8 cellular contexts compared by ENCODE assay signal in the genomic region with DNA sequence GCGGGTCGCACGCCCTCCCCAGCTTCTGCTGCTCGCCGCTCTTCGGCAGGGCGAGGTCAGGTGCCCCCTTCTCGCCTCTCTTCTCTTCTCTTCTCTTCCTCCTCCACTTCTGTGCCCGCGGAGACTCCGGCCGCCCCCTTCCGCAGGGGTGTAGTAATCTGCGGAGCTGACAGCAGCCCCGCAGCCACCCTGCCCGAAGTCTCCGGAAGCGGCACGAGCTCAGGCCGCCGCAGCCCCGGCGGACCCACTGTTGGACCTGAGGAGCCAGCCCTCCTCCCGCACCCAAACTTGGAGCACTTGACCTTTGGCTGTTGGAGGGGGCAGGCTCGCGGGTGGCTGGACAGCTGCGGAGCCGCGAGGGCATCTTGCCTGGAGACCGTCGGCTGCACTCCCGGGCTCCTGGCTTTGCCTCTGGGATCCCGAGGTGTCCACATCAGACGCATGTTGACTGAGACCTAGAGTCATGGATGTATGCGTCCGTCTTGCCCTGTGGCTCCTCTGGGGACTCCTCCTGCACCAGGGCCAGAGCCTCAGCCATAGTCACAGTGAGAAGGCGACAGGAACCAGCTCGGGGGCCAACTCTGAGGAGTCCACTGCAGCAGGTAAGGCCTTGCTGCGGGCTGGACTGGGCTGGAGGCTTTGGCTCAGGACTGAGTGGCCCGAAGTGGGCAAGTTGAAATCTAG. TPM values are rescaled to one million over a fixed set of nuclear protein-coding genes. Genes with fewer than 3 reads are reported as not detected.
DNase-seq lines count a peak whose midpoint lies in the region; ATAC-seq, FAIRE-seq and TF ChIP-seq lines count a peak whose summit lies in the region.

No MANE protein-coding gene starts in this region.

- DNase-seq in AML-193 (lab: John Stamatoyannopoulos, UW): peak; percentile 43 to 51
- no peak for DNase-seq in SK-N-SH
- DNase-seq in cardiac fibroblast (ENCODE audit: low read depth in 2 of 2): peak in 1 of 2 donors; percentile 28
- DNase-seq in keratinocyte (ENCODE audit: low read depth, low spot score): no peak
- peak; percentile 58 to 61 for DNase-seq in stimulated activated CD4-positive, alpha-beta T cell treated with anti-CD3 and anti-CD28 coated beads, Interleukin-2, amount 100 ng/mL, for 24 hours
- no peak for DNase-seq in DMS79 treated with DMSO at 0.1 percent for 48 hours (lab: John Stamatoyannopoulos, UW)

- CTCF ChIA-PET in SK-N-SH (lab: Yijun Ruan, JAX): interaction anchor here (0.5 to 18.6 kb wide), 33 partner anchors 9 to 1929 kb away, joined by 3 to 636 read pairs (median 9); partner anchors contain the start of genes PGAP2 and RHOG

- WGBS in SK-N-SH (ENCODE audit: low lambda C conversion rate): 10% methylated on average over 31 of the region's 40 CpGs

- dilution Hi-C loops in keratinocyte (cut with MboI; ENCODE audit: extremely low pct_ligation_motif_present, low sequenced_read_pairs): loop anchor here (25.0 kb wide), 1 partner anchor 206 kb away; no protein-coding TSS in a partner anchor

- no peaks in the 10 kb centered on the region for H3F3A ChIP-seq in SK-N-SH (replicated peaks; ENCODE audit: insufficient read depth)

- peaks cover 27 to 28% of the 10 kb centered on the region in 2 experiments; a peak in 3 of 4 replicates for H3K4me1 ChIP-seq in SK-N-SH (ENCODE audit: control insufficient read depth in 1 of 2, insufficient read depth in 2 of 2, low read depth in 1 of 2, low read length in 1 of 2)
- H3K4me1 ChIP-seq in keratinocyte (ENCODE audit: control insufficient read depth, extremely low read depth, insufficient read depth, low read length): peaks cover 37% of the 10 kb centered on the region

- H3K9me3 ChIP-seq in SK-N-SH: no peaks in the 10 kb centered on the region
- H3K9me3 ChIP-seq in keratinocyte (ENCODE audit: control insufficient read depth, low read depth, low read length): no peaks in the 10 kb centered on the region

- TF ChIP-seq RAD21 in SK-N-SH (IDR thresholded peaks at IDR 0.05; ENCODE audit: low read length): no peak

- no peaks in the 10 kb centered on the region for H3K9me2 ChIP-seq in SK-N-SH

- H2AFZ ChIP-seq in SK-N-SH (ENCODE audit: low read depth) (peak overlapping the region; percentile 94; the same call in 1 of the 2 replicates), keratinocyte (ENCODE audit: control insufficient read depth, low read length) (peak overlapping the region; percentile 82)

- H3K4me3 ChIP-seq in SK-N-SH (ENCODE audit: low read depth in 2 of 2, low read length in 1 of 2): peak overlapping the region; percentile 87 to 89
- H3K4me3 ChIP-seq in cardiac fibroblast (replicated peaks in 1 of 2; ENCODE audit: low read depth in 2 of 2, low read length in 2 of 2): peak overlapping the region; percentile 70 to 80
- peak overlapping the region; percentile 69 to 83 (median 73) for H3K4me3 ChIP-seq in keratinocyte (ENCODE audit: control insufficient read depth in 2 of 3, extremely low read depth in 1 of 3, insufficient read depth in 2 of 3, low read depth in 1 of 3, low read length in 3 of 3)

- H3K4me2 ChIP-seq in SK-N-SH (peak overlapping the region; percentile 88), keratinocyte (ENCODE audit: control insufficient read depth, extremely low read depth, insufficient read depth, low read depth, low read length) (peak overlapping the region; percentile 98)

- TF ChIP-seq CTCF in SK-N-SH (IDR thresholded peaks at IDR 0.05) (no peak), cardiac fibroblast (IDR thresholded peaks at IDR 0.05; ENCODE audit: low read depth, low read length) (no peak), keratinocyte (optimal IDR thresholded peaks at IDR 0.05 in 1 of 3, IDR thresholded peaks at IDR 0.05 in 1 of 3, conservative IDR thresholded peaks at IDR 0.05 in 1 of 3; ENCODE audit: extremely low read depth in 1 of 3, insufficient read depth in 2 of 3, low read length in 3 of 3) (no peak)

- H3K27me3 ChIP-seq in SK-N-SH (ENCODE audit: insufficient read depth) (no peaks in the 10 kb centered on the region), keratinocyte (ENCODE audit: control insufficient read depth, extremely low read depth, insufficient read depth, low read length) (no peaks in the 10 kb centered on the region)

- H3K9me1 ChIP-seq in keratinocyte (ENCODE audit: control insufficient read depth, extremely low read depth, insufficient read depth, low read length): no peaks in the 10 kb centered on the region

- H3K9ac ChIP-seq in SK-N-SH (peak overlapping the region; percentile 86), keratinocyte (ENCODE audit: control insufficient read depth, extremely low read depth, insufficient read depth, low read length) (peak overlapping the region; percentile 79)

- FAIRE-seq in keratinocyte (lab: Jason Lieb, UNC): no peak

- H3K27ac ChIP-seq in SK-N-SH (ENCODE audit: low read depth in 2 of 2, low read length in 1 of 2) (peak overlapping the region; percentile 60 to 70), keratinocyte (ENCODE audit: control insufficient read depth, insufficient read depth, low read length) (peak overlapping the region; percentile 27)

- peak; percentile 13 for ATAC-seq in GM19025 (IDR thresholded peaks at IDR 0.05; ENCODE audit: low read depth, unreplicated experiment)
- ATAC-seq in HG03280 (IDR thresholded peaks at IDR 0.05; ENCODE audit: unreplicated experiment): peak; percentile 14

- no peak for TF ChIP-seq EP300 in SK-N-SH (IDR thresholded peaks at IDR 0.05; ENCODE audit: borderline replicate concordance in 1 of 2, low read depth in 1 of 2, low read length in 1 of 2)

- POLR2A ChIA-PET in SK-N-SH (lab: Yijun Ruan, JAX): interaction anchor here (1.0 to 2.7 kb wide), 4 partner anchors 12 to 240 kb away, joined by 3 to 12 read pairs (median 7); partner anchors contain the start of gene RHOG

- H3K79me2 ChIP-seq in SK-N-SH (ENCODE audit: insufficient read depth): peaks cover 47% of the 10 kb centered on the region
- peaks cover 51% of the 10 kb centered on the region for H3K79me2 ChIP-seq in keratinocyte (ENCODE audit: control insufficient read depth, insufficient read depth, low read length)

- H3K36me3 ChIP-seq in SK-N-SH (replicated peaks in 1 of 2; ENCODE audit: control insufficient read depth in 1 of 2, insufficient read depth in 2 of 2, low read length in 1 of 2) (no peaks in the 10 kb centered on the region), keratinocyte (ENCODE audit: control insufficient read depth in 2 of 2, extremely low read depth in 1 of 2, insufficient read depth in 2 of 2, low read length in 2 of 2) (no peaks in the 10 kb centered on the region)

- H4K20me1 ChIP-seq in SK-N-SH (ENCODE audit: insufficient read depth) (no peaks in the 10 kb centered on the region; the same call in 1 of the 2 replicates), keratinocyte (ENCODE audit: control insufficient read depth, extremely low read depth, insufficient read depth, low read length) (no peaks in the 10 kb centered on the region)

TF ChIP-seq in SK-N-SH, 30 proteins besides CTCF, POLR2A, EP300 and RAD21 (continues in another document):
- no peak for TF ChIP-seq EZH2phosphoT487 (IDR thresholded peaks at IDR 0.05; ENCODE audit: borderline replicate concordance, low read depth)

RNA-seq across cellular contexts. Expression of gene STIM1, which starts 0.5 kb away (rescaled TPM):
- polyA plus RNA-seq in SK-N-SH (2012; rRNA removed) (21.8 and 29.5 TPM in 2 replicates), keratinocyte (23.7 to 39.4 TPM (median 25.1 TPM) in 3 replicates)
- 21.3 and 29.7 TPM in 2 replicates for polyA plus RNA-seq in SK-N-SH (2012; cell fraction: cytosol; rRNA removed)
- 32.6 and 41.8 TPM in 2 replicates for polyA plus RNA-seq in SK-N-SH (2012; cell fraction: nucleus; rRNA removed)
- polyA plus RNA-seq in keratinocyte (2011; ENCODE audit: low read depth): 50.8 TPM
- polyA plus RNA-seq in keratinocyte (2011; cell fraction: cytosol; rRNA removed): 24.4 and 25.1 TPM in 2 replicates
- 77.4 and 77.5 TPM in 2 replicates for polyA plus RNA-seq in keratinocyte (2011; cell fraction: nucleus; rRNA removed)
- polyA plus RNA-seq in keratinocyte (2012; ENCODE audit: low replicate concordance): 36.8 and 44.7 TPM in 2 replicates
- 99.8 to 170 TPM (median 101 TPM) in 3 replicates for polyA minus RNA-seq in keratinocyte
- polyA minus RNA-seq in keratinocyte (2011; cell fraction: cytosol; rRNA and poly(A)+ RNA removed): 58.5 TPM
- 91.7 and 126 TPM in 2 replicates for polyA minus RNA-seq in keratinocyte (2011; cell fraction: nucleus; rRNA and poly(A)+ RNA removed)

RNA-seq across cellular contexts. Expression of gene RHOG, which starts 15.2 kb away (rescaled TPM):
- polyA plus RNA-seq in SK-N-SH (2012; rRNA removed) (61.0 and 73.7 TPM in 2 replicates), keratinocyte (39.8 to 84.6 TPM (median 67.1 TPM) in 3 replicates)
- 38.0 and 64.2 TPM in 2 replicates for polyA plus RNA-seq in SK-N-SH (2012; cell fraction: cytosol; rRNA removed)
- 27.9 and 34.4 TPM in 2 replicates for polyA plus RNA-seq in SK-N-SH (2012; cell fraction: nucleus; rRNA removed)
- 17.7 TPM for polyA plus RNA-seq in keratinocyte (2011; ENCODE audit: low read depth)
- 67.3 and 106 TPM in 2 replicates for polyA plus RNA-seq in keratinocyte (2011; cell fraction: cytosol; rRNA removed)
- 32.3 and 51.6 TPM in 2 replicates for polyA plus RNA-seq in keratinocyte (2011; cell fraction: nucleus; rRNA removed)
- 69.4 and 84.6 TPM in 2 replicates for polyA plus RNA-seq in keratinocyte (2012; ENCODE audit: low replicate concordance)
- 82.3 to 191 TPM (median 136 TPM) in 3 replicates for polyA minus RNA-seq in keratinocyte
- 134 TPM for polyA minus RNA-seq in keratinocyte (2011; cell fraction: cytosol; rRNA and poly(A)+ RNA removed)
- 31.6 and 33.4 TPM in 2 replicates for polyA minus RNA-seq in keratinocyte (2011; cell fraction: nucleus; rRNA and poly(A)+ RNA removed)

RNA-seq across cellular contexts. Expression of gene PGAP2, which starts 47.6 kb away (rescaled TPM):
- polyA plus RNA-seq in SK-N-SH (2012; rRNA removed): 41.3 and 44.1 TPM in 2 replicates
- polyA plus RNA-seq in SK-N-SH (2012; cell fraction: cytosol; rRNA removed): 23.0 and 29.7 TPM in 2 replicates
- 112 and 127 TPM in 2 replicates for polyA plus RNA-seq in SK-N-SH (2012; cell fraction: nucleus; rRNA removed)
- polyA plus RNA-seq in keratinocyte: 37.3 to 59.8 TPM (median 46.2 TPM) in 3 replicates
- 12.1 TPM for polyA plus RNA-seq in keratinocyte (2011; ENCODE audit: low read depth)
- 41.8 and 49.9 TPM in 2 replicates for polyA plus RNA-seq in keratinocyte (2011; cell fraction: cytosol; rRNA removed)
- polyA plus RNA-seq in keratinocyte (2011; cell fraction: nucleus; rRNA removed): 85.2 and 108 TPM in 2 replicates
- 30.4 and 55.5 TPM in 2 replicates for polyA plus RNA-seq in keratinocyte (2012; ENCODE audit: low replicate concordance)
- 58.5 to 85.3 TPM (median 81.3 TPM) in 3 replicates for polyA minus RNA-seq in keratinocyte
- polyA minus RNA-seq in keratinocyte (2011; cell fraction: cytosol; rRNA and poly(A)+ RNA removed): 39.9 TPM
- 23.6 and 23.7 TPM in 2 replicates for polyA minus RNA-seq in keratinocyte (2011; cell fraction: nucleus; rRNA and poly(A)+ RNA removed)

RNA-seq across cellular contexts. Expression of gene NUP98, which starts 58.6 kb away (rescaled TPM):
- polyA plus RNA-seq in SK-N-SH (2012; rRNA removed): 56.4 and 75.6 TPM in 2 replicates
- polyA plus RNA-seq in SK-N-SH (2012; cell fraction: cytosol; rRNA removed): 37.1 and 49.1 TPM in 2 replicates
- polyA plus RNA-seq in SK-N-SH (2012; cell fraction: nucleus; rRNA removed): 137 and 139 TPM in 2 replicates
- 66.9 to 93.1 TPM (median 78.9 TPM) in 3 replicates for polyA plus RNA-seq in keratinocyte
- 30.9 TPM for polyA plus RNA-seq in keratinocyte (2011; ENCODE audit: low read depth)
- polyA plus RNA-seq in keratinocyte (2011; cell fraction: cytosol; rRNA removed): 70.5 and 86.2 TPM in 2 replicates
- 182 and 231 TPM in 2 replicates for polyA plus RNA-seq in keratinocyte (2011; cell fraction: nucleus; rRNA removed)
- polyA plus RNA-seq in keratinocyte (2012; ENCODE audit: low replicate concordance): 40.3 and 50.0 TPM in 2 replicates
- polyA minus RNA-seq in keratinocyte: 287 to 351 TPM (median 326 TPM) in 3 replicates
- polyA minus RNA-seq in keratinocyte (2011; cell fraction: cytosol; rRNA and poly(A)+ RNA removed): 112 TPM
- 177 and 215 TPM in 2 replicates for polyA minus RNA-seq in keratinocyte (2011; cell fraction: nucleus; rRNA and poly(A)+ RNA removed)

Comparison
In these comparisons a context has a peak if more than half of its experiments do, and no peak if none do; other contexts are left out.
1. DNase-seq: peak in AML-193 (2 of 2) and stimulated activated CD4-positive, alpha-beta T cell treated with anti-CD3 and anti-CD28 coated beads, Interleukin-2, amount 100 ng/mL, for 24 hours (2 of 2); none in SK-N-SH (single experiment), keratinocyte (single experiment) and DMS79 treated with DMSO at 0.1 percent for 48 hours (single experiment).
2. Peak in every context shown above with its lines, with median percentiles within 50 percentile points of each other: H3K4me3 ChIP-seq.